8 cellular contexts compared by ENCODE assay signal in the genomic region with DNA sequence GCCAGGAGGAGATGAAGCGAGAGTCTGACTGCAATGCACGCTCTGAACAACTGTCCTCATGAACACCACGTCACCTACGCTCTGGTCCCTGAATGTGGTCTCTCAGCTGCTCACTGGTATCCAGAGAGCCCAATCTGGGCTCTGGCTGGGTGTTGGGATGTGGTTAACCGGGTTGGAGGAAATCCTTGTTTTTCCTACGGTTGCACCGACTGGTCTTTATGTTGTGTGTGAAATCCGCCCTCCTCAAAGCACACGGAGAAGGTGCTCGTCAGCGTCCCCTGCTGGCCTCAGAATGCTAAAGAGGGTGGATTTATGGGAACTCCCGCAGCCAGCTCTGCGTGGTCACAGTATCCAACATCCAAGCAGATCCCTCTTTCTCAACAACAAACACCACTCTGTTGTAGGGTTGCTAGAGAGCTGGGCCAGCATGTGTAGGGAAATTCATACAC. TPM values are rescaled to one million over a fixed set of nuclear protein-coding genes. Genes with fewer than 3 reads are reported as not detected.
DNase-seq lines count a peak whose midpoint lies in the region; ATAC-seq and TF ChIP-seq lines count a peak whose summit lies in the region.

No MANE protein-coding gene starts in this region.

- H3K9ac ChIP-seq in liver (ENCODE audit: low read depth in 1 of 2, low read length in 2 of 2) = no peak overlapping the region

- peak; percentile 68 to 81 for TF ChIP-seq RAD21 in liver (IDR thresholded peaks at IDR 0.05)

- peaks cover 0 to 4% (median 0%) of the 10 kb centered on the region in 4 donors for H3K4me1 ChIP-seq in liver (ENCODE audit: control insufficient read depth in 4 of 4, insufficient read depth in 4 of 4, low read length in 3 of 4)

- no peak overlapping the region for H3K4me3 ChIP-seq in liver (ENCODE audit: low read depth in 1 of 3, low read length in 3 of 3)

- 58% methylated on average over 13 of the region's 13 CpGs for WGBS in liver

- no peaks in the 10 kb centered on the region for H3K27me3 ChIP-seq in liver (ENCODE audit: control insufficient read depth in 4 of 4, insufficient read depth in 4 of 4, low read length in 3 of 4)

- peak; percentile 54 for TF ChIP-seq CTCF in liver (IDR thresholded peaks at IDR 0.05; ENCODE audit: low read depth, low read length, missing input control)

- H3K27ac ChIP-seq in liver (ENCODE audit: low read depth in 1 of 2, low read length in 2 of 2) = no peak overlapping the region

- ATAC-seq in GM18505 (IDR thresholded peaks at IDR 0.05; ENCODE audit: unreplicated experiment) (no peak), GM18867 (IDR thresholded peaks at IDR 0.05; ENCODE audit: unreplicated experiment) (no peak)

- DNase-seq in activated gamma-delta T cell treated with Interleukin-2 at 50 U/mL for 16 hours = peak; percentile 22
- DNase-seq in activated gamma-delta T cell (lab: John Stamatoyannopoulos, UW) = no peak
- peak; percentile 21 for DNase-seq in NOMO-1 treated with DMSO at 0.1 percent for 48 hours (lab: John Stamatoyannopoulos, UW; ENCODE audit: unreplicated experiment)
- peak; percentile 41 for DNase-seq in activated naive CD4-positive, alpha-beta T cell treated with Interleukin-2 at 50 U/mL for 16 hours
- DNase-seq in HK-2 (ENCODE audit: unreplicated experiment) = no peak

- TF ChIP-seq POLR2A in GM18505 (IDR thresholded peaks at IDR 0.05; ENCODE audit: borderline replicate concordance, extremely low read depth, insufficient read depth, insufficient read length) = no peak

- no peaks in the 10 kb centered on the region for H3K9me3 ChIP-seq in liver (ENCODE audit: control insufficient read depth in 4 of 4, low read length in 3 of 4)

- H3K36me3 ChIP-seq in liver (ENCODE audit: control insufficient read depth in 4 of 4, insufficient read depth in 3 of 4, low read depth in 1 of 4, low read length in 3 of 4) = no peaks in the 10 kb centered on the region

TF ChIP-seq in liver, 16 proteins besides CTCF, POLR2A, EP300 and RAD21:
- TF ChIP-seq FOXA2 (IDR thresholded peaks at IDR 0.05) (no peak), TAF1 (conservative IDR thresholded peaks at IDR 0.05) (no peak), EGR1 (IDR thresholded peaks at IDR 0.05; ENCODE audit: low read depth in 2 of 2) (no peak), HNF4G (IDR thresholded peaks at IDR 0.05) (no peak), SP1 (IDR thresholded peaks at IDR 0.05) (no peak), RXRA (IDR thresholded peaks at IDR 0.05) (no peak), FOXA1 (IDR thresholded peaks at IDR 0.05) (no peak), JUND (IDR thresholded peaks at IDR 0.05) (no peak), HNF4A (conservative IDR thresholded peaks at IDR 0.05) (no peak), GABPA (IDR thresholded peaks at IDR 0.05 in 1 of 2, conservative IDR thresholded peaks at IDR 0.05 in 1 of 2) (no peak), NR2F2 (IDR thresholded peaks at IDR 0.05) (no peak), YY1 (IDR thresholded peaks at IDR 0.05) (no peak)
- TF ChIP-seq, protein P1, sequence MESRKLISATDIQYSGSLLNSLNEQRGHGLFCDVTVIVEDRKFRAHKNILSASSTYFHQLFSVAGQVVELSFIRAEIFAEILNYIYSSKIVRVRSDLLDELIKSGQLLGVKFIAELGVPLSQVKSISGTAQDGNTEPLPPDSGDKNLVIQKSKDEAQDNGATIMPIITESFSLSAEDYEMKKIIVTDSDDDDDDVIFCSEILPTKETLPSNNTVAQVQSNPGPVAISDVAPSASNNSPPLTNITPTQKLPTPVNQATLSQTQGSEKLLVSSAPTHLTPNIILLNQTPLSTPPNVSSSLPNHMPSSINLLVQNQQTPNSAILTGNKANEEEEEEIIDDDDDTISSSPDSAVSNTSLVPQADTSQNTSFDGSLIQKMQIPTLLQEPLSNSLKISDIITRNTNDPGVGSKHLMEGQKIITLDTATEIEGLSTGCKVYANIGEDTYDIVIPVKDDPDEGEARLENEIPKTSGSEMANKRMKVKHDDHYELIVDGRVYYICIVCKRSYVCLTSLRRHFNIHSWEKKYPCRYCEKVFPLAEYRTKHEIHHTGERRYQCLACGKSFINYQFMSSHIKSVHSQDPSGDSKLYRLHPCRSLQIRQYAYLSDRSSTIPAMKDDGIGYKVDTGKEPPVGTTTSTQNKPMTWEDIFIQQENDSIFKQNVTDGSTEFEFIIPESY (IDR thresholded peaks at IDR 0.05) = no peak
- TF ChIP-seq, protein P2, sequence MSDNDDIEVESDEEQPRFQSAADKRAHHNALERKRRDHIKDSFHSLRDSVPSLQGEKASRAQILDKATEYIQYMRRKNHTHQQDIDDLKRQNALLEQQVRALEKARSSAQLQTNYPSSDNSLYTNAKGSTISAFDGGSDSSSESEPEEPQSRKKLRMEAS (IDR thresholded peaks at IDR 0.05) = no peak
- TF ChIP-seq, protein P3, sequence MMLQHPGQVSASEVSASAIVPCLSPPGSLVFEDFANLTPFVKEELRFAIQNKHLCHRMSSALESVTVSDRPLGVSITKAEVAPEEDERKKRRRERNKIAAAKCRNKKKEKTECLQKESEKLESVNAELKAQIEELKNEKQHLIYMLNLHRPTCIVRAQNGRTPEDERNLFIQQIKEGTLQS (IDR thresholded peaks at IDR 0.05) = no peak
- TF ChIP-seq, protein P4, sequence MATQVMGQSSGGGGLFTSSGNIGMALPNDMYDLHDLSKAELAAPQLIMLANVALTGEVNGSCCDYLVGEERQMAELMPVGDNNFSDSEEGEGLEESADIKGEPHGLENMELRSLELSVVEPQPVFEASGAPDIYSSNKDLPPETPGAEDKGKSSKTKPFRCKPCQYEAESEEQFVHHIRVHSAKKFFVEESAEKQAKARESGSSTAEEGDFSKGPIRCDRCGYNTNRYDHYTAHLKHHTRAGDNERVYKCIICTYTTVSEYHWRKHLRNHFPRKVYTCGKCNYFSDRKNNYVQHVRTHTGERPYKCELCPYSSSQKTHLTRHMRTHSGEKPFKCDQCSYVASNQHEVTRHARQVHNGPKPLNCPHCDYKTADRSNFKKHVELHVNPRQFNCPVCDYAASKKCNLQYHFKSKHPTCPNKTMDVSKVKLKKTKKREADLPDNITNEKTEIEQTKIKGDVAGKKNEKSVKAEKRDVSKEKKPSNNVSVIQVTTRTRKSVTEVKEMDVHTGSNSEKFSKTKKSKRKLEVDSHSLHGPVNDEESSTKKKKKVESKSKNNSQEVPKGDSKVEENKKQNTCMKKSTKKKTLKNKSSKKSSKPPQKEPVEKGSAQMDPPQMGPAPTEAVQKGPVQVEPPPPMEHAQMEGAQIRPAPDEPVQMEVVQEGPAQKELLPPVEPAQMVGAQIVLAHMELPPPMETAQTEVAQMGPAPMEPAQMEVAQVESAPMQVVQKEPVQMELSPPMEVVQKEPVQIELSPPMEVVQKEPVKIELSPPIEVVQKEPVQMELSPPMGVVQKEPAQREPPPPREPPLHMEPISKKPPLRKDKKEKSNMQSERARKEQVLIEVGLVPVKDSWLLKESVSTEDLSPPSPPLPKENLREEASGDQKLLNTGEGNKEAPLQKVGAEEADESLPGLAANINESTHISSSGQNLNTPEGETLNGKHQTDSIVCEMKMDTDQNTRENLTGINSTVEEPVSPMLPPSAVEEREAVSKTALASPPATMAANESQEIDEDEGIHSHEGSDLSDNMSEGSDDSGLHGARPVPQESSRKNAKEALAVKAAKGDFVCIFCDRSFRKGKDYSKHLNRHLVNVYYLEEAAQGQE (IDR thresholded peaks at IDR 0.05) = no peak

RNA-seq across cellular contexts. Expression of a gene that starts 51.8 kb away (rescaled TPM):
- 1 to 10 TPM; 8.1 to 8.8 TPM for total RNA-seq in liver
- polyA plus RNA-seq in liver = 1 to 10 TPM; 5.3 to 8.1 TPM

Comparison
In these comparisons a context has a peak if more than half of its experiments do, and no peak if none do; other contexts are left out.
1. DNase-seq: peak in activated gamma-delta T cell treated with Interleukin-2 at 50 U/mL for 16 hours (single experiment), NOMO-1 treated with DMSO at 0.1 percent for 48 hours (single experiment) and activated naive CD4-positive, alpha-beta T cell treated with Interleukin-2 at 50 U/mL for 16 hours (single experiment); none in activated gamma-delta T cell (single experiment) and HK-2 (single experiment).